Comparison of ENCODE assay signal across 19 cellular contexts in genomic region chr17:69672924-69673323, GRCh38.
DNase-seq lines count a peak whose midpoint lies in the region; ATAC-seq and TF ChIP-seq lines count a peak whose summit lies in the region.
"Had no signal": no experiment of that assay in that cellular context is flagged by ENCODE, and none has a peak within 500 bp of the region (broad histone marks: within the 10 kb centered on the region; RNA-seq: fewer than 3 reads in every experiment).

No MANE protein-coding gene starts in this region.

- TF ChIP-seq CTCF in BJ (IDR thresholded peaks at IDR 0.05; ENCODE audit: insufficient read depth, low read depth, low read length) = no peak
- TF ChIP-seq CTCF in IMR-90 (conservative IDR thresholded peaks at IDR 0.05; ENCODE audit: low read depth, low read length) = no peak
- TF ChIP-seq CTCF in choroid plexus epithelial cell (conservative IDR thresholded peaks at IDR 0.05; ENCODE audit: low read depth, low read length) = no peak
- no peak for TF ChIP-seq CTCF in MM.1S (IDR thresholded peaks at IDR 0.05; ENCODE audit: low read length)
- TF ChIP-seq CTCF in activated CD8-positive, alpha-beta T cell treated with anti-CD3 and anti-CD28 coated beads for 36 hours (IDR thresholded peaks at IDR 0.05) = no peak

- H4K20me1 ChIP-seq in IMR-90 (ENCODE audit: insufficient read depth, low read length) = no peaks in the 10 kb centered on the region
- no peaks in the 10 kb centered on the region for H4K20me1 ChIP-seq in MM.1S (ENCODE audit: insufficient read depth, low read length)

- no peaks in the 10 kb centered on the region for H3K27me3 Mint-ChIP-seq in activated CD8-positive, alpha-beta T cell treated with anti-CD3 and anti-CD28 coated beads for 36 hours

- no peaks in the 10 kb centered on the region for H3F3A ChIP-seq in MM.1S (ENCODE audit: insufficient read depth, low read length)

- in situ Hi-C loops in IMR-90 (cut with MboI; ENCODE audit: low sequenced_read_pairs) = no loop called here

- H2BK20ac ChIP-seq in IMR-90 (ENCODE audit: low read depth, low read length) = 0 out of 2 replicates have a peak overlapping the region, but pooled peaks have one; percentile 3

- H2AFZ ChIP-seq in IMR-90 (replicated peaks; ENCODE audit: low read length, poor library complexity) = no peak overlapping the region
- H2AFZ ChIP-seq in mesenchymal stem cell (ENCODE audit: low read depth, low read length) = no peak overlapping the region
- no peak overlapping the region for H2AFZ ChIP-seq in MM.1S (ENCODE audit: low read length)

- H2BK120ac ChIP-seq in IMR-90 (ENCODE audit: low read depth, low read length) (no peak overlapping the region), mesenchymal stem cell (ENCODE audit: low read depth, low read length) (no peak overlapping the region)

- DNase-seq in BJ (ENCODE audit: low read depth) = peak; percentile 16
- DNase-seq in IMR-90 = peak; percentile 87
- DNase-seq in choroid plexus epithelial cell (ENCODE audit: low read depth) = peak; percentile 70
- DNase-seq in mesenchymal stem cell = peak; percentile 64
- no peak for DNase-seq in ecto neural progenitor cell (ENCODE audit: low spot score)
- DNase-seq in HK-2 (ENCODE audit: unreplicated experiment) = no peak
- DNase-seq in MM.1S = no peak
- DNase-seq in activated CD8-positive, alpha-beta T cell treated with anti-CD3 and anti-CD28 coated beads for 36 hours = no peak
- DNase-seq: activated T-cell treated with anti-CD3 and anti-CD28 coated beads, Interleukin-2, amount 50 U/mL, for 48 hours; amniotic stem cell; GDM1; glutamatergic neuron; natural killer cell; NCI-H2081 treated with DMSO at 0.1 percent for 48 hours; right cardiac atrium; stimulated activated CD4-positive, alpha-beta T cell treated with anti-CD3 and anti-CD28 coated beads, Interleukin-4, amount 100 ng/mL, for 4 hours; T1000 had no signal

- H3K79me1 ChIP-seq in IMR-90 (ENCODE audit: low read depth in 1 of 2, low read length in 2 of 2) (no peaks in the 10 kb centered on the region), mesenchymal stem cell (replicated peaks; ENCODE audit: low read length, poor library complexity, severe bottlenecking) (no peaks in the 10 kb centered on the region)

- H3K4me1 Mint-ChIP-seq in activated CD8-positive, alpha-beta T cell treated with anti-CD3 and anti-CD28 coated beads for 36 hours (ENCODE audit: low read depth) = no peaks in the 10 kb centered on the region
- H3K4me1 Mint-ChIP-seq: natural killer cell; stimulated activated effector memory CD8-positive, alpha-beta T cell treated with anti-CD3 and anti-CD28 coated beads, Interleukin-12 subunit alpha, Interleukin-12 subunit beta, amount 100 ng/mL, for 72 hours had no signal

- H3K4me1 ChIP-seq in IMR-90 (ENCODE audit: control insufficient read depth, insufficient read depth, low read length) = peaks cover 2% of the 10 kb centered on the region; the same call in 1 of the 2 replicates
- H3K4me1 ChIP-seq in mesenchymal stem cell (ENCODE audit: control insufficient read depth, insufficient read depth, low read depth, low read length) = peaks cover 2% of the 10 kb centered on the region
- no peaks in the 10 kb centered on the region for H3K4me1 ChIP-seq in MM.1S (ENCODE audit: low read length)

- H4K91ac ChIP-seq in IMR-90 (ENCODE audit: insufficient read depth, low read depth, low read length) (no peak overlapping the region), mesenchymal stem cell (ENCODE audit: low read length) (no peak overlapping the region)

- POLR2A ChIA-PET in BJ (lab: Charles Lee) (no interaction called here), IMR-90 (lab: Charles Lee; ENCODE audit: unreplicated experiment) (no interaction called here)
- POLR2A ChIA-PET in activated CD8-positive, alpha-beta T cell treated with anti-CD3 and anti-CD28 coated beads for 36 hours (lab: Charles Lee) = no interaction called here

- H3K79me2 ChIP-seq in MM.1S (ENCODE audit: low read length) = no peaks in the 10 kb centered on the region

- no peak overlapping the region for H3K56ac ChIP-seq in IMR-90 (ENCODE audit: extremely low read depth, insufficient read depth, low read length)

- no peak overlapping the region for H2AK5ac ChIP-seq in IMR-90 (ENCODE audit: low read depth, low read length)
- no peak overlapping the region for H2AK5ac ChIP-seq in mesenchymal stem cell (ENCODE audit: low read length, severe bottlenecking)

- CTCF ChIA-PET in BJ (lab: Yijun Ruan, JAX) (no interaction called here), IMR-90 (lab: Yijun Ruan, JAX) (interaction anchor here (1.1 kb wide), 1 partner anchor 298 kb away, joined by 5 read pairs; no protein-coding TSS in a partner anchor)
- CTCF ChIA-PET in activated CD8-positive, alpha-beta T cell treated with anti-CD3 and anti-CD28 coated beads for 36 hours (lab: Charles Lee) = no interaction called here

- H3K4me2 ChIP-seq in IMR-90 (ENCODE audit: low read depth, low read length) = no peak overlapping the region
- no peak overlapping the region for H3K4me2 ChIP-seq in mesenchymal stem cell (ENCODE audit: low read length, poor library complexity, severe bottlenecking)
- H3K4me2 ChIP-seq in MM.1S (ENCODE audit: low read depth, low read length) = no peak overlapping the region

- H3K4ac ChIP-seq in IMR-90 (ENCODE audit: low read depth, low read length) (no peak overlapping the region; the same call in 1 of the 2 replicates), mesenchymal stem cell (ENCODE audit: low read depth in 1 of 2, low read length in 2 of 2) (no peak overlapping the region)

- H4K8ac ChIP-seq in IMR-90 (ENCODE audit: low read depth in 2 of 2, low read length in 2 of 2) (no peak overlapping the region), mesenchymal stem cell (ENCODE audit: low read length) (no peak overlapping the region)

- no peak overlapping the region for H2AK9ac ChIP-seq in IMR-90 (replicated peaks; ENCODE audit: low read depth, low read length, poor library complexity)

- peak; percentile 91 for ATAC-seq in IMR-90 (ENCODE audit: low read depth)
- ATAC-seq in activated CD8-positive, alpha-beta T cell treated with anti-CD3 and anti-CD28 coated beads for 36 hours = no peak
- ATAC-seq: natural killer cell; right cardiac atrium; Right ventricle myocardium inferior; stimulated activated effector memory CD8-positive, alpha-beta T cell treated with anti-CD3 and anti-CD28 coated beads, Interleukin-12 subunit alpha, Interleukin-12 subunit beta, amount 100 ng/mL, for 72 hours had no signal

- H3K9me1 ChIP-seq in IMR-90 (ENCODE audit: insufficient read depth, low read length) = no peaks in the 10 kb centered on the region

- no peak overlapping the region for H4K5ac ChIP-seq in IMR-90 (ENCODE audit: low read depth, low read length)

- intact Hi-C loops in IMR-90 (cut with micrococcal nuclease) = no loop called here
- intact Hi-C loops in activated CD8-positive, alpha-beta T cell treated with anti-CD3 and anti-CD28 coated beads for 36 hours (cut with micrococcal nuclease) = no loop called here

- H3K9me3 Mint-ChIP-seq in activated CD8-positive, alpha-beta T cell treated with anti-CD3 and anti-CD28 coated beads for 36 hours = peaks cover 3% of the 10 kb centered on the region
- H3K9me3 Mint-ChIP-seq: stimulated activated effector memory CD8-positive, alpha-beta T cell treated with anti-CD3 and anti-CD28 coated beads, Interleukin-12 subunit alpha, Interleukin-12 subunit beta, amount 100 ng/mL, for 72 hours had no signal

- no peak for TF ChIP-seq POLR2A in IMR-90 (IDR thresholded peaks at IDR 0.05; ENCODE audit: low read depth, low read length)

- no peaks in the 10 kb centered on the region for H3K9me2 ChIP-seq in MM.1S (replicated peaks; ENCODE audit: insufficient read depth, low read length)

- dilution Hi-C loops in IMR-90 (cut with HindIII; ENCODE audit: low sequenced_read_pairs, unreplicated experiment) = no loop called here

- no peak overlapping the region for H3K4me3 Mint-ChIP-seq in activated CD8-positive, alpha-beta T cell treated with anti-CD3 and anti-CD28 coated beads for 36 hours
- H3K4me3 Mint-ChIP-seq: natural killer cell; stimulated activated effector memory CD8-positive, alpha-beta T cell treated with anti-CD3 and anti-CD28 coated beads, Interleukin-12 subunit alpha, Interleukin-12 subunit beta, amount 100 ng/mL, for 72 hours had no signal

- no TSS peak for BruUV-seq in IMR-90 (replicated peaks; lab: Mats Ljungman, UMichigan)

- H3K27ac ChIP-seq in IMR-90 (ENCODE audit: insufficient read depth, low read length) (no peak overlapping the region), mesenchymal stem cell (ENCODE audit: low read length, poor library complexity, severe bottlenecking) (no peak overlapping the region), MM.1S (ENCODE audit: low read length) (no peak overlapping the region)

- H3K27ac Mint-ChIP-seq in activated CD8-positive, alpha-beta T cell treated with anti-CD3 and anti-CD28 coated beads for 36 hours = no peak overlapping the region
- H3K27ac Mint-ChIP-seq: natural killer cell; stimulated activated effector memory CD8-positive, alpha-beta T cell treated with anti-CD3 and anti-CD28 coated beads, Interleukin-12 subunit alpha, Interleukin-12 subunit beta, amount 100 ng/mL, for 72 hours had no signal

- no CpG with 5 or more reads among the region's 1 CpG for whole genome bisulfite sequencing in IMR-90 (ENCODE audit: extremely low coverage in 2 of 2, insufficient read length in 1 of 2), 2 experiments
- 18% methylated on average over 1 of the region's 1 CpG for WGBS in mesenchymal stem cell

- no peaks in the 10 kb centered on the region for H3K9me3 ChIP-seq in IMR-90 (ENCODE audit: control insufficient read depth, insufficient read depth, low read length)
- H3K9me3 ChIP-seq in mesenchymal stem cell (ENCODE audit: control insufficient read depth, low read length) = no peaks in the 10 kb centered on the region
- H3K9me3 ChIP-seq in MM.1S (replicated peaks; ENCODE audit: insufficient read depth, low read length) = no peaks in the 10 kb centered on the region

- H3K27me3 ChIP-seq in BJ (ENCODE audit: control insufficient read depth, insufficient read depth, low read length) = no peaks in the 10 kb centered on the region
- H3K27me3 ChIP-seq in IMR-90 (ENCODE audit: control insufficient read depth, insufficient read depth, low read length) = no peaks in the 10 kb centered on the region
- H3K27me3 ChIP-seq in mesenchymal stem cell (ENCODE audit: control insufficient read depth in 1 of 2, insufficient read depth in 1 of 2, low read length in 2 of 2) = no peaks in the 10 kb centered on the region
- no peaks in the 10 kb centered on the region for H3K27me3 ChIP-seq in MM.1S (replicated peaks; ENCODE audit: insufficient read depth, low read length)

- no peak overlapping the region for H2BK12ac ChIP-seq in mesenchymal stem cell (ENCODE audit: low read length in 2 of 2)

- H3K9ac ChIP-seq in IMR-90 (ENCODE audit: low read depth, low read length) (no peak overlapping the region), mesenchymal stem cell (ENCODE audit: low read length) (no peak overlapping the region), MM.1S (ENCODE audit: low read length) (no peak overlapping the region)

- H2BK15ac ChIP-seq in IMR-90 (ENCODE audit: low read depth, low read length) (no peak overlapping the region), mesenchymal stem cell (ENCODE audit: low read depth, poor library complexity, severe bottlenecking) (no peak overlapping the region)

- no peaks in the 10 kb centered on the region for H3K36me3 Mint-ChIP-seq in activated CD8-positive, alpha-beta T cell treated with anti-CD3 and anti-CD28 coated beads for 36 hours (ENCODE audit: low read depth)
- H3K36me3 Mint-ChIP-seq: natural killer cell; stimulated activated effector memory CD8-positive, alpha-beta T cell treated with anti-CD3 and anti-CD28 coated beads, Interleukin-12 subunit alpha, Interleukin-12 subunit beta, amount 100 ng/mL, for 72 hours had no signal

- H3K36me3 ChIP-seq in BJ (ENCODE audit: control insufficient read depth, insufficient read depth, low read length) (no peaks in the 10 kb centered on the region), IMR-90 (ENCODE audit: control insufficient read depth, insufficient read depth, low read length) (no peaks in the 10 kb centered on the region), mesenchymal stem cell (ENCODE audit: control insufficient read depth in 1 of 2, insufficient read depth in 2 of 2, low read depth in 1 of 2, low read length in 2 of 2) (no peaks in the 10 kb centered on the region), MM.1S (replicated peaks; ENCODE audit: insufficient read depth, low read length) (no peaks in the 10 kb centered on the region)

- no peak overlapping the region for H3K4me3 ChIP-seq in BJ (ENCODE audit: low read depth, low read length)
- H3K4me3 ChIP-seq in IMR-90 (ENCODE audit: insufficient read depth, low read depth, low read length) = no peak overlapping the region
- H3K4me3 ChIP-seq in choroid plexus epithelial cell (ENCODE audit: low read depth, low read length) = no peak overlapping the region
- H3K4me3 ChIP-seq in mesenchymal stem cell (ENCODE audit: insufficient read depth in 1 of 2, low read depth in 1 of 2, low read length in 2 of 2) = no peak overlapping the region
- no peak overlapping the region for H3K4me3 ChIP-seq in MM.1S (ENCODE audit: low read length)

- no peak overlapping the region for H3K18ac ChIP-seq in IMR-90 (ENCODE audit: low read depth, low read length)
- H3K18ac ChIP-seq in mesenchymal stem cell (ENCODE audit: low read depth in 1 of 2, low read length in 2 of 2) = no peak overlapping the region

- no peak overlapping the region for H3K14ac ChIP-seq in IMR-90 (replicated peaks; ENCODE audit: low read depth, low read length)
- no peak overlapping the region for H3K14ac ChIP-seq in mesenchymal stem cell (ENCODE audit: low read length in 2 of 2)

- no peak for TF ChIP-seq RAD21 in IMR-90 (IDR thresholded peaks at IDR 0.05; ENCODE audit: low read length)

- H2BK5ac ChIP-seq in IMR-90 (ENCODE audit: low read depth, low read length, poor library complexity, severe bottlenecking) (peak overlapping the region; percentile 76), mesenchymal stem cell (ENCODE audit: low read depth, low read length, poor library complexity, severe bottlenecking) (no peak overlapping the region)

- H3K23ac ChIP-seq in IMR-90 (ENCODE audit: low read depth, low read length) = no peak overlapping the region
- H3K23ac ChIP-seq in mesenchymal stem cell (ENCODE audit: low read length in 2 of 2) = no peak overlapping the region

Comparison
In these comparisons a context has a peak if more than half of its experiments do, and no peak if none do; other contexts are left out.
1. DNase-seq: peak in BJ (single experiment), IMR-90 (single experiment), choroid plexus epithelial cell (single experiment) and mesenchymal stem cell (single experiment); none in ecto neural progenitor cell (single experiment), HK-2 (single experiment), MM.1S (single experiment) and activated CD8-positive, alpha-beta T cell treated with anti-CD3 and anti-CD28 coated beads for 36 hours (single experiment).